ENCODE assay signal across 14 cellular contexts in the genomic region with DNA sequence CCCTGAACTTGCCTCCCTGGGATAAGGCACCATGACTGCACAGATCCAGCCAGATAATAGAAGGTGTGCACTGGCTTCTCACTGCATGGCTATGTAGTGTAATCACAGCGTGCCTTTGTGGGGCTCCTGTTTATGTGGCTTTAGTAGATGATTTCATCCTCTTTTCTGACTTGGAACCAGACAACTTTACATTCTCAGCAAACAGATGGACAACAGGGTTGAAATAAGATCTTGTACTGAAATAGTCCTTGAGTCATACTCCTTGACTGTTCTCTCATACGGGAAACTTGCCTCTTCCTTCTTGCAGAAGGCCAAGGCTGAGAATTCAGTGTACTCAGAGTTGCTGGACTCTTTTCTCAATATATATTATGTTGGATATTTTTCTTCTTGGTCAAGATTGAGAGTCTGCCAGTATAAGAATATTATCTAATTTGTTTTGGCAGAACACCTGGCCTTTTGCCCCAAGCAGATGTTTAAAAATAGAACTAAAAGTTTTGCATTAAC. TPM values are rescaled to one million over a fixed set of nuclear protein-coding genes. Genes with fewer than 3 reads are reported as not detected.
DNase-seq lines count a peak whose midpoint lies in the region; ATAC-seq and TF ChIP-seq lines count a peak whose summit lies in the region.
"Had no signal": no experiment of that assay in that cellular context is flagged by ENCODE, and none has a peak within 500 bp of the region (broad histone marks: within the 10 kb centered on the region; RNA-seq: fewer than 3 reads in every experiment).

No MANE protein-coding gene starts in this region.

- no peak for TF ChIP-seq POLR2A in breast epithelium (IDR thresholded peaks at IDR 0.05)

- H3K27ac ChIP-seq in right cardiac atrium (ENCODE audit: low read length), result no peak overlapping the region
- H3K27ac ChIP-seq in breast epithelium, result peak overlapping the region; percentile 54 to 55
- H3K27ac ChIP-seq in aorta (ENCODE audit: low read depth in 1 of 2, low read length in 2 of 2), result peak overlapping the region in 1 of 2 donors; percentile 96
- H3K27ac ChIP-seq: heart left ventricle had no signal

- intact Hi-C loops in right cardiac atrium (cut with DNase I), result no loop called here
- intact Hi-C loops in left ventricle myocardium superior (cut with micrococcal nuclease), result no loop called here
- intact Hi-C loops in breast epithelium (cut with DNase I; ENCODE audit: low total_unique reads), result no loop called here
- intact Hi-C loops in aorta (cut with DNase I), result loop anchor here in 1 of 2 donors (10.0 kb wide), 1 partner anchor 53 kb away; no protein-coding TSS in a partner anchor

- ATAC-seq in right cardiac atrium (peak; percentile 55 to 67), left ventricle myocardium superior (no peak), left lobe of liver (peak; percentile 81), aorta (ENCODE audit: low FRiP score) (peak; percentile 83), HG03175 (IDR thresholded peaks at IDR 0.05; ENCODE audit: unreplicated experiment) (no peak)
- ATAC-seq: activated CD8-positive, alpha-beta memory T cell treated with anti-CD3 and anti-CD28 coated beads, Interleukin-2, amount 10 ng/mL, durations not matched to agents 7 days and 5 days had no signal

- H3K4me3 ChIP-seq in right cardiac atrium (ENCODE audit: low read length) (no peak overlapping the region), breast epithelium (no peak overlapping the region), aorta (ENCODE audit: low read length in 2 of 2) (no peak overlapping the region)
- H3K4me3 ChIP-seq: heart left ventricle had no signal

- H3K9me3 ChIP-seq in right cardiac atrium (ENCODE audit: control insufficient read depth, low read length) (no peaks in the 10 kb centered on the region), breast epithelium (no peaks in the 10 kb centered on the region), aorta (ENCODE audit: control insufficient read depth, low read length) (no peaks in the 10 kb centered on the region)

- DNase-seq in right cardiac atrium, result no peak
- DNase-seq in left ventricle myocardium superior, result no peak
- no peak for DNase-seq in breast epithelium (ENCODE audit: low spot score in 2 of 2)
- no peak for DNase-seq in left lobe of liver (ENCODE audit: low spot score)
- no peak for DNase-seq in aorta
- no peak for DNase-seq in NCI-H2171 (lab: John Stamatoyannopoulos, UW)
- no peak for DNase-seq in NCI-H446 treated with DMSO at 0.1 percent for 48 hours (lab: John Stamatoyannopoulos, UW)
- DNase-seq: activated CD8-positive, alpha-beta memory T cell treated with anti-CD3 and anti-CD28 coated beads, Interleukin-2, amount 10 ng/mL, durations not matched to agents 7 days and 5 days; heart left ventricle; naive B cell; NCI-H2227 treated with DMSO at 0.1 percent for 48 hours; stimulated activated CD4-positive, alpha-beta T cell treated with anti-CD3 and anti-CD28 coated beads, Interleukin-4, amount 100 ng/mL, for 1 hour; SW 1271 had no signal

- H3K4me1 ChIP-seq in right cardiac atrium (ENCODE audit: control insufficient read depth, insufficient read depth, low read length), result peaks cover 2% of the 10 kb centered on the region
- no peaks in the 10 kb centered on the region for H3K4me1 ChIP-seq in breast epithelium
- H3K4me1 ChIP-seq in aorta (ENCODE audit: control insufficient read depth in 1 of 2, insufficient read depth in 2 of 2, low read length in 2 of 2), result no peaks in the 10 kb centered on the region

- WGBS in right cardiac atrium, result 29% methylated on average over 2 of the region's 2 CpGs
- 0 to 3% methylated on average over 2 of the region's 2 CpGs for WGBS in aorta, 2 donors

- H3K36me3 ChIP-seq in breast epithelium, result no peaks in the 10 kb centered on the region
- H3K36me3 ChIP-seq in aorta (ENCODE audit: control insufficient read depth in 1 of 2, insufficient read depth in 2 of 2, low read length in 1 of 2), result no peaks in the 10 kb centered on the region
- H3K36me3 ChIP-seq: heart left ventricle had no signal

- no peaks in the 10 kb centered on the region for H3K27me3 ChIP-seq in right cardiac atrium (ENCODE audit: control insufficient read depth, insufficient read depth)
- no peaks in the 10 kb centered on the region for H3K27me3 ChIP-seq in breast epithelium
- no peaks in the 10 kb centered on the region for H3K27me3 ChIP-seq in aorta (ENCODE audit: control insufficient read depth in 1 of 2, insufficient read depth in 2 of 2, low read length in 1 of 2)
- H3K27me3 ChIP-seq: heart left ventricle had no signal

- TF ChIP-seq CTCF in breast epithelium (IDR thresholded peaks at IDR 0.05), result no peak

RNA-seq across cellular contexts. Expression of gene RNF144B, which starts 25.0 kb away (rescaled TPM):
- total RNA-seq in right cardiac atrium, result 10 to 100 TPM; 11.9 to 17.3 (median 15.4) TPM
- polyA plus RNA-seq in right cardiac atrium, result 7.1 TPM
- total RNA-seq in left ventricle myocardium superior, result 22.2 TPM
- total RNA-seq in breast epithelium, result 10 to 100 TPM; 24.3 to 37.0 (median 24.8) TPM
- total RNA-seq in left lobe of liver, result 17.5 TPM
- 10 to 100 TPM; 24.2 to 35.9 TPM for total RNA-seq in aorta
- polyA plus RNA-seq in aorta, result 1 to 10 TPM; 4.9 to 6.2 TPM

Comparison
In these comparisons a context has a peak if more than half of its experiments do, and no peak if none do; other contexts are left out.
1. ATAC-seq: peak in right cardiac atrium (2 of 2), left lobe of liver (single experiment) and aorta (single experiment); none in left ventricle myocardium superior (single experiment) and HG03175 (single experiment).